ENCODE assay signal across 7 cellular contexts in genomic region chr10:29563006-29563405, GRCh38.
DNase-seq lines count a peak whose midpoint lies in the region; ATAC-seq lines count a peak whose summit lies in the region.
"Not testable (repeated sequence)": the region's sequence is repeated elsewhere in the genome, so short reads cannot be mapped to it uniquely, and the experiment has no call there.

No MANE protein-coding gene starts in this region.

- peak overlapping the region; percentile 93 for H3K27ac Mint-ChIP-seq in dendritic cell treated with granulocyte-macrophage colony-stimulating factor and Interleukin-4, amounts not matched to agents 40 ng/mL and 50 ng/mL, for 4 days

- DNase-seq in MV-4-11 (lab: John Stamatoyannopoulos, UW): peak; percentile 56

- intact Hi-C loops in dendritic cell treated with granulocyte-macrophage colony-stimulating factor and Interleukin-4, amounts not matched to agents 40 ng/mL and 50 ng/mL, for 4 days (cut with micrococcal nuclease): not testable (repeated sequence)

- not testable (repeated sequence) for H3K9me3 Mint-ChIP-seq in dendritic cell treated with granulocyte-macrophage colony-stimulating factor and Interleukin-4, amounts not matched to agents 40 ng/mL and 50 ng/mL, for 4 days

- not testable (repeated sequence) for H3K27me3 Mint-ChIP-seq in dendritic cell treated with granulocyte-macrophage colony-stimulating factor and Interleukin-4, amounts not matched to agents 40 ng/mL and 50 ng/mL, for 4 days

- H3K36me3 Mint-ChIP-seq in dendritic cell treated with granulocyte-macrophage colony-stimulating factor and Interleukin-4, amounts not matched to agents 40 ng/mL and 50 ng/mL, for 4 days (ENCODE audit: low read depth): peaks cover 78% of the 10 kb centered on the region

- H3K4me1 Mint-ChIP-seq in dendritic cell treated with granulocyte-macrophage colony-stimulating factor and Interleukin-4, amounts not matched to agents 40 ng/mL and 50 ng/mL, for 4 days (ENCODE audit: low read depth): peaks cover 39% of the 10 kb centered on the region

- peak overlapping the region; percentile 57 for H3K4me3 Mint-ChIP-seq in dendritic cell treated with granulocyte-macrophage colony-stimulating factor and Interleukin-4, amounts not matched to agents 40 ng/mL and 50 ng/mL, for 4 days

- ATAC-seq in GM18511 (IDR thresholded peaks at IDR 0.05; ENCODE audit: unreplicated experiment) (peak; percentile 88), GM19455 (IDR thresholded peaks at IDR 0.05; ENCODE audit: unreplicated experiment) (peak; percentile 69), GM21576 (IDR thresholded peaks at IDR 0.05; ENCODE audit: unreplicated experiment) (peak; percentile 67), HG02763 (IDR thresholded peaks at IDR 0.05; ENCODE audit: unreplicated experiment) (peak; percentile 63), HG03175 (IDR thresholded peaks at IDR 0.05; ENCODE audit: unreplicated experiment) (peak; percentile 87)

Comparison
In these comparisons a context has a peak if more than half of its experiments do, and no peak if none do; other contexts are left out.
1. Peak in every context shown above with its lines: DNase-seq and ATAC-seq.